In genomic region chr1:77540501-77541161, GRCh38 we compare ENCODE assay signal across 1 cellular context.
TF ChIP-seq lines count a peak whose summit lies in the region.

No MANE protein-coding gene starts in this region.

TF ChIP-seq in GM12878, 131 proteins besides CTCF, POLR2A, EP300 and RAD21 (continued from another document):
- TF ChIP-seq BRCA1 (IDR thresholded peaks at IDR 0.05; ENCODE audit: low read depth, low read length) = no peak
- TF ChIP-seq TAF1 (IDR thresholded peaks at IDR 0.05; ENCODE audit: borderline replicate concordance, low read depth, low read length) = no peak
TF ChIP-seq in GM12878: peak in this region for 8.
